In genomic region chr11:91822805-91823204, GRCh38 we compare ENCODE assay signal across 32 cellular contexts.
"Had no signal": no experiment of that assay in that cellular context is flagged by ENCODE, and none has a peak within 500 bp of the region (broad histone marks: within the 10 kb centered on the region; RNA-seq: fewer than 3 reads in every experiment).

No MANE protein-coding gene starts in this region.

- DNase-seq: activated CD4-positive, alpha-beta memory T cell treated with anti-CD3 and anti-CD28 coated beads, Interleukin-2, amount 10 ng/mL, durations not matched to agents 7 days and 5 days; activated CD4-positive, alpha-beta T cell treated with anti-CD3 and anti-CD28 coated beads for 1 hour; activated CD4-positive, alpha-beta T cell treated with anti-CD3 and anti-CD28 coated beads for 4 hours; activated CD4-positive, alpha-beta T cell treated with anti-CD3 and anti-CD28 coated beads, Interleukin-2, amount 10 ng/mL, durations not matched to agents 7 days and 5 days; activated CD4-positive, alpha-beta T cell treated with anti-CD3 and anti-CD28 coated beads, Interleukin-2, amount 50 U/mL, for 4 hours; activated CD8-positive, alpha-beta memory T cell treated with anti-CD3 and anti-CD28 coated beads, Interleukin-2, amount 50 U/mL, for 48 hours; activated gamma-delta T cell treated with Interleukin-2 at 50 U/mL for 16 hours; activated naive CD4-positive, alpha-beta T cell treated with anti-CD3 and anti-CD28 coated beads, Interleukin-2, amount 50 U/mL, for 16 hours; activated naive CD4-positive, alpha-beta T cell treated with Interleukin-2 at 50 U/mL for 16 hours; activated T-cell treated with anti-CD3 and anti-CD28 coated beads for 4 hours; activated T-cell treated with anti-CD3 and anti-CD28 coated beads, Interleukin-2, amount 50 U/mL, for 24 hours; activated T-cell treated with anti-CD3 and anti-CD28 coated beads, Interleukin-2, amount 50 U/mL, for 72 hours; amniotic stem cell; anterior cingulate cortex; brain microvascular endothelial cell; caudate nucleus; cortex of kidney; dermis blood vessel endothelial cell; effector CD4-positive, alpha-beta T cell; esophagus squamous epithelium; foreskin melanocyte; heart right ventricle; T-helper 2 cell had no signal

- FAIRE-seq: astrocyte, colon, endometrium, endothelial cell of umbilical vein, TTC549 had no signal

- ATAC-seq: activated T-cell treated with anti-CD3 and anti-CD28 coated beads, Interleukin-2, amount 50 U/mL, for 72 hours; gastroesophageal sphincter; heart right ventricle; WTC11 had no signal

- H3K4me3 ChIP-seq: esophagus squamous epithelium, gastroesophageal sphincter, heart right ventricle had no signal

- H3K27me3 ChIP-seq: brain microvascular endothelial cell, esophagus squamous epithelium, gastroesophageal sphincter, heart right ventricle had no signal

- H3K27ac ChIP-seq: brain microvascular endothelial cell, epithelial cell of prostate, esophagus squamous epithelium, gastroesophageal sphincter, heart right ventricle, VCaP had no signal

- H3K36me3 ChIP-seq: brain microvascular endothelial cell, esophagus squamous epithelium, gastroesophageal sphincter, heart right ventricle had no signal

- H3K4me1 ChIP-seq: esophagus squamous epithelium, gastroesophageal sphincter, heart right ventricle had no signal

- H3K9me3 ChIP-seq: esophagus squamous epithelium, gastroesophageal sphincter, heart right ventricle had no signal
